1 cellular context compared by ENCODE assay signal in genomic region chr16:90048737-90049330, GRCh38.
TF ChIP-seq lines count a peak whose summit lies in the region.

No MANE protein-coding gene starts in this region.

TF ChIP-seq in K562, 482 proteins besides CTCF, POLR2A, EP300 and RAD21 (continued from another document):
- TF ChIP-seq RBM39 (optimal IDR thresholded peaks at IDR 0.05; ENCODE audit: low read depth, low read length) (no peak), STAG1 (CRISPR knock-in tag; IDR thresholded peaks at IDR 0.05; ENCODE audit: borderline replicate concordance) (no peak), THRAP3 (IDR thresholded peaks at IDR 0.05; ENCODE audit: borderline replicate concordance) (no peak), U2AF2 (optimal IDR thresholded peaks at IDR 0.05; ENCODE audit: low read depth, low read length) (no peak), MIER1 (IDR thresholded peaks at IDR 0.05; ENCODE audit: low read depth) (no peak), PBX2 (CRISPR knock-in tag; IDR thresholded peaks at IDR 0.05; ENCODE audit: low read depth) (no peak), PBX2 (tag; conservative IDR thresholded peaks at IDR 0.05; ENCODE audit: low read depth) (no peak), ZKSCAN3 (CRISPR knock-in tag; IDR thresholded peaks at IDR 0.05) (no peak), NONO (IDR thresholded peaks at IDR 0.05; ENCODE audit: low read depth in 2 of 2, low read length in 1 of 2) (no peak), OTX1 (CRISPR knock-in tag; IDR thresholded peaks at IDR 0.05) (no peak), ZNF696 (CRISPR knock-in tag; conservative IDR thresholded peaks at IDR 0.05) (no peak), SPI1 (IDR thresholded peaks at IDR 0.05; ENCODE audit: borderline replicate concordance, low read depth, low read length) (no peak)
- TF ChIP-seq, protein P1, sequence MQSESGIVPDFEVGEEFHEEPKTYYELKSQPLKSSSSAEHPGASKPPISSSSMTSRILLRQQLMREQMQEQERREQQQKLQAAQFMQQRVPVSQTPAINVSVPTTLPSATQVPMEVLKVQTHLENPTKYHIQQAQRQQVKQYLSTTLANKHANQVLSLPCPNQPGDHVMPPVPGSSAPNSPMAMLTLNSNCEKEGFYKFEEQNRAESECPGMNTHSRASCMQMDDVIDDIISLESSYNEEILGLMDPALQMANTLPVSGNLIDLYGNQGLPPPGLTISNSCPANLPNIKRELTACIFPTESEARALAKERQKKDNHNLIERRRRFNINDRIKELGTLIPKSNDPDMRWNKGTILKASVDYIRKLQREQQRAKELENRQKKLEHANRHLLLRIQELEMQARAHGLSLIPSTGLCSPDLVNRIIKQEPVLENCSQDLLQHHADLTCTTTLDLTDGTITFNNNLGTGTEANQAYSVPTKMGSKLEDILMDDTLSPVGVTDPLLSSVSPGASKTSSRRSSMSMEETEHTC (IDR thresholded peaks at IDR 0.05): no peak
